1 cellular context compared by ENCODE assay signal in the genomic region with DNA sequence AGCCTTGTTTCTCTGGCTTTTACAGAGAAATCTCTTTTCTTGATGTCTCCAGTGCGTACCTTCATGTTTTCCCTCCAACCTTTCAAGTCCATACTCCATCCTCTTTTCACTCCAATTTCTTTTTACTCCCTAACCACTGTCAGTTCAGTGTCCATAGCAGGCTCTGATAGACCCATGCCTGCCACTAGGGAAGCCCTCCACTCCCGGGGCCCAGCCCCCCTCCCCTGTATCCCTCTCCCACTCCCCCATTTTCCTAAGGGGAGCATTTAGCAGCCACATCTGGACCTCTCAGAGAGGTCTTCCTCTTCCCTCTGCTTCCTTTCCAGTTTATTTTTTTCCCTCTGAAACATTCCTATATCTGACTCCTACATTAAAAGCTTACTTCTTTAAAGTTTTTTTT.
TF ChIP-seq lines count a peak whose summit lies in the region.

No MANE protein-coding gene starts in this region.

TF ChIP-seq in WTC11, 78 proteins besides CTCF, POLR2A, EP300 and RAD21 (continued from another document):
- TF ChIP-seq STAT6 (CRISPR knock-in tag; conservative IDR thresholded peaks at IDR 0.05; ENCODE audit: low read depth) (no peak), ATF1 (CRISPR knock-in tag; IDR thresholded peaks at IDR 0.05) (no peak), ATF6 (CRISPR knock-in tag; IDR thresholded peaks at IDR 0.05) (no peak), ETV6 (CRISPR knock-in tag; IDR thresholded peaks at IDR 0.05) (no peak), ZBTB21 (CRISPR knock-in tag; IDR thresholded peaks at IDR 0.05; ENCODE audit: borderline replicate concordance) (no peak), NR1H2 (CRISPR knock-in tag; IDR thresholded peaks at IDR 0.05) (no peak), ZNF232 (CRISPR knock-in tag; IDR thresholded peaks at IDR 0.05) (no peak), FOXP4 (CRISPR knock-in tag; IDR thresholded peaks at IDR 0.05) (no peak), TEAD1 (CRISPR knock-in tag; IDR thresholded peaks at IDR 0.05) (no peak)
- TF ChIP-seq, protein P1, sequence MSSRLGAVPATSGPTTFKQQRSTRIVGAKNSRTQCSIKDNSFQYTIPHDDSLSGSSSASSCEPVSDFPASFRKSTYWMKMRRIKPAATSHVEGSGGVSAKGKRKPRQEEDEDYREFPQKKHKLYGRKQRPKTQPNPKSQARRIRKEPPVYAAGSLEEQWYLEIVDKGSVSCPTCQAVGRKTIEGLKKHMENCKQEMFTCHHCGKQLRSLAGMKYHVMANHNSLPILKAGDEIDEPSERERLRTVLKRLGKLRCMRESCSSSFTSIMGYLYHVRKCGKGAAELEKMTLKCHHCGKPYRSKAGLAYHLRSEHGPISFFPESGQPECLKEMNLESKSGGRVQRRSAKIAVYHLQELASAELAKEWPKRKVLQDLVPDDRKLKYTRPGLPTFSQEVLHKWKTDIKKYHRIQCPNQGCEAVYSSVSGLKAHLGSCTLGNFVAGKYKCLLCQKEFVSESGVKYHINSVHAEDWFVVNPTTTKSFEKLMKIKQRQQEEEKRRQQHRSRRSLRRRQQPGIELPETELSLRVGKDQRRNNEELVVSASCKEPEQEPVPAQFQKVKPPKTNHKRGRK (CRISPR knock-in tag; IDR thresholded peaks at IDR 0.05; ENCODE audit: borderline replicate concordance), result no peak
- TF ChIP-seq, protein P2, sequence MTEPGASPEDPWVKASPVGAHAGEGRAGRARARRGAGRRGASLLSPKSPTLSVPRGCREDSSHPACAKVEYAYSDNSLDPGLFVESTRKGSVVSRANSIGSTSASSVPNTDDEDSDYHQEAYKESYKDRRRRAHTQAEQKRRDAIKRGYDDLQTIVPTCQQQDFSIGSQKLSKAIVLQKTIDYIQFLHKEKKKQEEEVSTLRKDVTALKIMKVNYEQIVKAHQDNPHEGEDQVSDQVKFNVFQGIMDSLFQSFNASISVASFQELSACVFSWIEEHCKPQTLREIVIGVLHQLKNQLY (CRISPR knock-in tag; IDR thresholded peaks at IDR 0.05), result no peak
